In the genomic region with DNA sequence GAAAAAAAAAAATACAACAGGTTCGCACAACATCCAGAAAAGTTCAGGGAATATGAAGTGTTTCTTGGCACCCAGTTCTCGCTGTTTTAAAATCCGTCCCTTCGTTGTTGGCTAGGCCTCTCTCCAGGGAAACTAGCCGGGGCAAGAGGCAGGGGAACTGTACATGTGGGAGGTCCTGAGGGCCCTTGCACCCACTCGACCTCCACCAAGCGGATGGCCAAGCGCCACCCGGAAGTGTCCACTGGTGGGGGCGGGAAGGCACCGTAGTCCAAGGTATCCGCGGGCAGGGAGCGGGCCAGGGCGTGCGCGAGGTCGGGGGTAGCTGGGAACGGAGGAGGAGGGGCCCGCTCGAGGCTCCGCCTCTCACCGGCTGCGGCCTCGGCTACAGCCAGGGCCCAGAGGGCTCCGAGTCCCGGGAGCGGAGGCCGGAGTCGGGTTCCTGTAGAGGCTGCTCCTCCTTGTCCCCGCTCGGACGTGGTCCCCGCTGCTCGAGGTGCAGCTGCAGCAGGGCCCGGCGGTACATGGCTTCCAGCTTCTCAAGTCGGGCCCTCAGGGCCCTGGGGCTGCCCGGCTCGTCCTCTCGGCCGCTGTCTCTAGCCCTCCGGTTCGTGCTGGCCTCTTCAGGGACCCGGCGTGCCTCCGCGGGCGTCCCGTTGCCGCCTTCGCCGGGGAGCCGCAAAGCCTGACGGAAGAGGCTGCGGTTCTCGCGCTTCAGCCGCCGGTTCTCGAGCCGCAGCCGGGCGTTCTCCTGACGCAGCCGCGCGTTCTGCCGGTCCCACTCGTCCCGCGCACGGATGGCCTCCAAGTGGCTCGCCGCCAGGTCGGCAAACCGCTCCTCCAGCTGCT, we compare ENCODE assay signal across 8 cellular contexts. TPM values are rescaled to one million over a fixed set of nuclear protein-coding genes. Genes with fewer than 3 reads are reported as not detected.
DNase-seq lines count a peak whose midpoint lies in the region; ATAC-seq and TF ChIP-seq lines count a peak whose summit lies in the region.

No MANE protein-coding gene starts in this region.

- DNase-seq in activated gamma-delta T cell treated with Interleukin-2 at 50 U/mL for 16 hours: peak; percentile 3
- no peak for DNase-seq in activated gamma-delta T cell (lab: John Stamatoyannopoulos, UW)
- DNase-seq in HL-60 (ENCODE audit: low read depth in 1 of 2, low spot score in 1 of 2): peak in 1 of 2 experiments; percentile 1
- DNase-seq in SK-N-DZ (ENCODE audit: low spot score): peak; percentile 44
- peak; percentile 94 for DNase-seq in left lobe of liver (ENCODE audit: low spot score)

- H3K4me3 ChIP-seq in HL-60 (replicated peaks; ENCODE audit: insufficient read depth, low read length) (peak overlapping the region; percentile 29), ectodermal cell (ENCODE audit: insufficient read depth, low read depth, low read length) (peak overlapping the region; percentile 56)

- H3K27me3 Mint-ChIP-seq in stimulated activated naive CD8-positive, alpha-beta T cell treated with anti-CD3 and anti-CD28 coated beads, Interleukin-15, Interleukin-2, amounts not matched to agents 100 ng/mL and 50 ng/mL, for 24 hours: peaks cover 17% of the 10 kb centered on the region

- TF ChIP-seq CTCF in HL-60 (IDR thresholded peaks at IDR 0.05; ENCODE audit: insufficient read depth, low read length): no peak

- no peaks in the 10 kb centered on the region for H3K36me3 ChIP-seq in ectodermal cell (ENCODE audit: control insufficient read depth, insufficient read depth, low read length)

- H3K27ac ChIP-seq in HL-60 (replicated peaks): no peak overlapping the region
- peak overlapping the region; percentile 67 for H3K27ac ChIP-seq in ectodermal cell (ENCODE audit: insufficient read depth, low read depth, low read length, poor library complexity, severe bottlenecking)

- ATAC-seq in left lobe of liver (peak; percentile 95), GM21528 (IDR thresholded peaks at IDR 0.05; ENCODE audit: low FRiP score, unreplicated experiment) (no peak)

- no peaks in the 10 kb centered on the region for H3K36me3 Mint-ChIP-seq in stimulated activated naive CD8-positive, alpha-beta T cell treated with anti-CD3 and anti-CD28 coated beads, Interleukin-15, Interleukin-2, amounts not matched to agents 100 ng/mL and 50 ng/mL, for 24 hours (ENCODE audit: low read depth)

- 17 to 23% methylated on average over 77 of the region's 77 CpGs for WGBS in ectodermal cell, 2 experiments

- H3K9me3 ChIP-seq in ectodermal cell (ENCODE audit: control insufficient read depth, low read length): no peaks in the 10 kb centered on the region

- H3K9me3 Mint-ChIP-seq in stimulated activated naive CD8-positive, alpha-beta T cell treated with anti-CD3 and anti-CD28 coated beads, Interleukin-15, Interleukin-2, amounts not matched to agents 100 ng/mL and 50 ng/mL, for 24 hours: peaks cover 3% of the 10 kb centered on the region

- peak overlapping the region; percentile 43 for H3K4me3 Mint-ChIP-seq in stimulated activated naive CD8-positive, alpha-beta T cell treated with anti-CD3 and anti-CD28 coated beads, Interleukin-15, Interleukin-2, amounts not matched to agents 100 ng/mL and 50 ng/mL, for 24 hours

- peaks cover 5% of the 10 kb centered on the region for H3K4me1 Mint-ChIP-seq in stimulated activated naive CD8-positive, alpha-beta T cell treated with anti-CD3 and anti-CD28 coated beads, Interleukin-15, Interleukin-2, amounts not matched to agents 100 ng/mL and 50 ng/mL, for 24 hours (ENCODE audit: low read depth)

- H3K27ac Mint-ChIP-seq in stimulated activated naive CD8-positive, alpha-beta T cell treated with anti-CD3 and anti-CD28 coated beads, Interleukin-15, Interleukin-2, amounts not matched to agents 100 ng/mL and 50 ng/mL, for 24 hours: no peak overlapping the region

- H3K4me1 ChIP-seq in ectodermal cell (ENCODE audit: control insufficient read depth, insufficient read depth, low read length): peaks cover 4% of the 10 kb centered on the region

- H3K27me3 ChIP-seq in HL-60 (ENCODE audit: insufficient read depth, poor library complexity, severe bottlenecking) (no peaks in the 10 kb centered on the region), ectodermal cell (ENCODE audit: control insufficient read depth, insufficient read depth, low read length, poor library complexity, severe bottlenecking) (peaks cover 7% of the 10 kb centered on the region)

RNA-seq across cellular contexts. Expression of a gene that starts 0.7 kb away (rescaled TPM):
- 4.2 and 5.0 TPM in 2 replicates for polyA plus RNA-seq in SK-N-DZ (2014; cell fraction: cytosol; rRNA removed)
- polyA plus RNA-seq in SK-N-DZ (2014; cell fraction: nucleus; rRNA removed): 3.4 and 7.0 TPM in 2 replicates
- polyA plus RNA-seq in ectodermal cell (2013, experiment 1 of 4): 5.9 TPM
- polyA plus RNA-seq in ectodermal cell (2013, experiment 2 of 4): 5.3 TPM
- polyA plus RNA-seq in ectodermal cell (2013, experiment 3 of 4): 5.1 TPM
- 5.3 TPM for polyA plus RNA-seq in ectodermal cell (2013, experiment 4 of 4)
- total RNA-seq in left lobe of liver: 4.2 TPM
